ENCODE assay signal across 12 cellular contexts in the genomic region with DNA sequence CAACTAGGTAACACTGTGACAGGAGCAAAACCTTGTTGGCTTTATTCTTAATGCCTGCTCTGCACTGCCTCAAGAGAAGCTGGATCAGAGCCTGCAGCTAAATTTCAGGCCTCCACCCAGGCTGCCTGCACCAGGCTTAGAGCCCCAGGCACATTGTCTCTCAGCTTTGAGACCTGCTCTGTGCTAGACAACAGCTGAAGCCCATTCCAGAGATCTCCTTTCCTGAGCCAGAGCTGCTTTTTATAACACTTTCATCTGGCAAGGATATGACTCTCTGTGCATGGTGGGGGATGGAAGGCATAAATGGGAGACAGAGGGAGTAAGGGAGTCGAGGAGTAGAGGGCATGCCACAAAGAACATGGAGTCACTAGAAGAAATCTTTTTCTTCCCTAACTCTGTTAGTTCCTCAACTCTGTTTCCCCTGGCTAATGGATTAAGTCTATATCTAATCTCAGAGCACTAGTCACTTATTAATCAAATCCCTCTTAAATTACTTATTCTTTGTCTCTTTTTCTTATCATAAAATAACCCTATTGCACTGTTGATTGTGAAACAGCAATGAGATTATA. TPM values are rescaled to one million over a fixed set of nuclear protein-coding genes. Genes with fewer than 3 reads are reported as not detected.
A peak's percentile ranks its signal among the peaks of the same experiment; 100 is the strongest.
DNase-seq lines count a peak whose midpoint lies in the region; TF ChIP-seq lines count a peak whose summit lies in the region.
"Had no signal": no experiment of that assay in that cellular context is flagged by ENCODE, and none has a peak within 500 bp of the region (broad histone marks: within the 10 kb centered on the region; RNA-seq: fewer than 3 reads in every experiment).

No MANE protein-coding gene starts in this region.

- no peaks in the 10 kb centered on the region for H3K9me3 ChIP-seq in esophagus squamous epithelium
- no peaks in the 10 kb centered on the region for H3K9me3 ChIP-seq in uterus
- H3K9me3 ChIP-seq: psoas muscle had no signal

- intact Hi-C loops in esophagus squamous epithelium (cut with DNase I) (no loop called here), uterus (cut with DNase I; ENCODE audit: low total_unique reads) (no loop called here)

- H3K27me3 ChIP-seq in esophagus squamous epithelium (no peaks in the 10 kb centered on the region), uterus (no peaks in the 10 kb centered on the region)
- H3K27me3 ChIP-seq: dorsolateral prefrontal cortex had no signal

- H3K27ac ChIP-seq in esophagus squamous epithelium (peak overlapping the region in 3 of 4 donors; percentile 25 to 51 (median 30)), uterus (peak overlapping the region; percentile 77 to 87)
- H3K27ac ChIP-seq: psoas muscle had no signal

- TF ChIP-seq POLR2A in esophagus squamous epithelium (IDR thresholded peaks at IDR 0.05) (no peak), uterus (IDR thresholded peaks at IDR 0.05) (no peak)

- H3K4me3 ChIP-seq in esophagus squamous epithelium (no peak overlapping the region), uterus (no peak overlapping the region)
- H3K4me3 ChIP-seq: dorsolateral prefrontal cortex, psoas muscle had no signal

- no peak for TF ChIP-seq CTCF in esophagus squamous epithelium (IDR thresholded peaks at IDR 0.05)
- no peak for TF ChIP-seq CTCF in uterus (IDR thresholded peaks at IDR 0.05)

- DNase-seq in NCI-H82 (lab: John Stamatoyannopoulos, UW) = peak; percentile 39
- no peak for DNase-seq in esophagus squamous epithelium (lab: John Stamatoyannopoulos, UW)
- DNase-seq in myocyte (ENCODE audit: low read depth) = peak; percentile 83
- peak; percentile 29 to 37 for DNase-seq in uterus
- DNase-seq in COR-L47 (lab: John Stamatoyannopoulos, UW) = no peak
- DNase-seq in inferior parietal cortex (ENCODE audit: extremely low spot score) = no peak
- no peak for DNase-seq in NK-92 (lab: John Stamatoyannopoulos, UW; ENCODE audit: unreplicated experiment)
- DNase-seq: activated naive CD8-positive, alpha-beta T cell treated with anti-CD3 and anti-CD28 coated beads, Interleukin-2, amount 50 U/mL, for 24 hours; CD4-positive, alpha-beta T cell; dorsolateral prefrontal cortex; NCI-H2227 treated with DMSO at 0.1 percent for 48 hours; psoas muscle had no signal

- H3K36me3 ChIP-seq in esophagus squamous epithelium (no peaks in the 10 kb centered on the region), uterus (no peaks in the 10 kb centered on the region)

- 25 to 75% methylated on average over 1 of the region's 1 CpG for WGBS in esophagus squamous epithelium, 2 donors

- H3K4me1 ChIP-seq in esophagus squamous epithelium (peaks cover 0 to 39% (median 4%) of the 10 kb centered on the region in 3 donors), uterus (peaks cover 0 to 21% of the 10 kb centered on the region in 2 donors)
- H3K4me1 ChIP-seq: psoas muscle had no signal

RNA-seq across cellular contexts. Expression of a gene that starts 27.1 kb away (rescaled TPM):
- total RNA-seq in esophagus squamous epithelium (10 to 100 TPM in 3 of 4 donors, 1 to 10 TPM in 1; 5.1 to 51.5 (median 30.7) TPM), myocyte (147 and 149 TPM in 2 replicates), uterus (100 to 1,000 TPM in 3 of 4 donors, 10 to 100 TPM in 1; 79.4 to 930 (median 325) TPM)
- 317 TPM for polyA plus RNA-seq in myocyte (2012)
- total RNA-seq: CD4-positive, alpha-beta T cell had no signal

RNA-seq across cellular contexts. Expression of a gene that starts 44.2 kb away (rescaled TPM):
- total RNA-seq in esophagus squamous epithelium (1,000 to 10,000 TPM in 1 of 4 donors, 100 to 1,000 TPM in 1, 10 to 100 TPM in 2; 50.1 to 1,296 (median 333) TPM), myocyte (356 and 491 TPM in 2 replicates), uterus (1,000 to 10,000 TPM; 1,699 to 4,675 (median 2,258) TPM)
- polyA plus RNA-seq in myocyte (2012) = 544 TPM
- total RNA-seq: CD4-positive, alpha-beta T cell had no signal

Comparison
In these comparisons a context has a peak if more than half of its experiments do, and no peak if none do; other contexts are left out.
1. DNase-seq: peak in NCI-H82 (single experiment), myocyte (single experiment) and uterus (2 of 2); none in esophagus squamous epithelium (single experiment), COR-L47 (single experiment), inferior parietal cortex (single experiment) and NK-92 (single experiment).